ENCODE assay signal across 1 cellular context in genomic region chr4:153528705-153529493, GRCh38.
TF ChIP-seq lines count a peak whose summit lies in the region.

No MANE protein-coding gene starts in this region.

TF ChIP-seq in K562, 482 proteins besides CTCF, POLR2A, EP300 and RAD21 (continued from another document and continues in another):
- TF ChIP-seq REST (CRISPR knock-in tag; IDR thresholded peaks at IDR 0.05; ENCODE audit: low read depth) (no peak), TCF7L2 (IDR thresholded peaks at IDR 0.05; ENCODE audit: low read depth, low read length) (no peak), CAMTA2 (CRISPR knock-in tag; conservative IDR thresholded peaks at IDR 0.05) (no peak), CTBP1 (IDR thresholded peaks at IDR 0.05; ENCODE audit: borderline replicate concordance) (0 out of 2 replicates have a peak, but pooled peaks have one; percentile 30), ATF3 (IDR thresholded peaks at IDR 0.05) (no peak), ATF3 (CRISPR knock-in tag; conservative IDR thresholded peaks at IDR 0.05) (no peak), GTF2A2 (tag; IDR thresholded peaks at IDR 0.05) (no peak), PHF21A (IDR thresholded peaks at IDR 0.05; ENCODE audit: borderline replicate concordance, low read depth) (no peak), ELF4 (CRISPR knock-in tag; IDR thresholded peaks at IDR 0.05) (no peak), ZNF655 (CRISPR knock-in tag; IDR thresholded peaks at IDR 0.05) (no peak), ZNF3 (CRISPR knock-in tag; IDR thresholded peaks at IDR 0.05) (no peak), ZC3H11A (IDR thresholded peaks at IDR 0.05; ENCODE audit: low read depth, low read length) (no peak), TEAD4 (IDR thresholded peaks at IDR 0.05; ENCODE audit: low read length) (peak; percentile 97), TEAD4 (CRISPR knock-in tag; IDR thresholded peaks at IDR 0.05; ENCODE audit: borderline replicate concordance) (no peak), PURB (CRISPR knock-in tag; IDR thresholded peaks at IDR 0.05; ENCODE audit: low read depth) (no peak), BCLAF1 (IDR thresholded peaks at IDR 0.05; ENCODE audit: borderline replicate concordance in 1 of 2, control insufficient read depth in 1 of 2, low read depth in 2 of 2, low read length in 1 of 2) (no peak), ILF3 (IDR thresholded peaks at IDR 0.05; ENCODE audit: borderline replicate concordance) (no peak), FOXJ2 (tag; IDR thresholded peaks at IDR 0.05) (no peak), ZNF274 (IDR thresholded peaks at IDR 0.05; ENCODE audit: borderline replicate concordance, low read depth, low read length) (no peak), ZNF311 (CRISPR knock-in tag; IDR thresholded peaks at IDR 0.05) (no peak), ZNF239 (CRISPR knock-in tag; IDR thresholded peaks at IDR 0.05) (no peak), RBFOX2 (IDR thresholded peaks at IDR 0.05; ENCODE audit: low read depth, low read length) (no peak), FOXA1 (IDR thresholded peaks at IDR 0.05; ENCODE audit: borderline replicate concordance) (no peak), DIDO1 (tag; IDR thresholded peaks at IDR 0.05; ENCODE audit: low read depth) (no peak), HES1 (IDR thresholded peaks at IDR 0.05; ENCODE audit: low read depth) (no peak), ZNF41 (CRISPR knock-in tag; conservative IDR thresholded peaks at IDR 0.05) (no peak), TAF1 (IDR thresholded peaks at IDR 0.05; ENCODE audit: control insufficient read depth, extremely low read depth, insufficient read depth, low read length, severe bottlenecking) (no peak), ZNF175 (CRISPR knock-in tag; IDR thresholded peaks at IDR 0.05; ENCODE audit: low read depth) (no peak), ESRRA (IDR thresholded peaks at IDR 0.05; ENCODE audit: borderline replicate concordance, low read depth) (no peak; the same call in 1 of the 2 replicates), KDM4B (IDR thresholded peaks at IDR 0.05; ENCODE audit: borderline replicate concordance in 2 of 2, low read depth in 1 of 2) (no peak), NR2C2 (CRISPR knock-in tag; IDR thresholded peaks at IDR 0.05) (no peak), NR2C2 (tag; IDR thresholded peaks at IDR 0.05) (peak; percentile 49; the same call in 1 of the 2 replicates), CGGBP1 (CRISPR knock-in tag; IDR thresholded peaks at IDR 0.05) (no peak), SNAPC5 (CRISPR knock-in tag; IDR thresholded peaks at IDR 0.05) (no peak), HNRNPLL (IDR thresholded peaks at IDR 0.05; ENCODE audit: low read depth, low read length, poor library complexity, severe bottlenecking) (no peak), RNF219 (CRISPR knock-in tag; IDR thresholded peaks at IDR 0.05) (no peak), EHMT2 (IDR thresholded peaks at IDR 0.05) (peak; percentile 67; the same call in 1 of the 2 replicates), HDAC6 (IDR thresholded peaks at IDR 0.05; ENCODE audit: low read depth, low read length) (no peak), WHSC1 (IDR thresholded peaks at IDR 0.05; ENCODE audit: low read length) (no peak), GATAD2A (IDR thresholded peaks at IDR 0.05) (no peak), ZNF232 (CRISPR knock-in tag; IDR thresholded peaks at IDR 0.05) (no peak), ZBTB17 (CRISPR knock-in tag; IDR thresholded peaks at IDR 0.05) (no peak), PTRF (tag; IDR thresholded peaks at IDR 0.05) (no peak), ZNF830 (CRISPR knock-in tag; IDR thresholded peaks at IDR 0.05) (no peak), NCOA1 (IDR thresholded peaks at IDR 0.05; ENCODE audit: low read depth) (peak; percentile 71; the same call in 1 of the 2 replicates), NFATC3 (IDR thresholded peaks at IDR 0.05) (no peak), SMARCA4 (IDR thresholded peaks at IDR 0.05) (peak; percentile 90), NR3C1 (CRISPR knock-in tag; IDR thresholded peaks at IDR 0.05) (no peak), NFE2L1 (tag; IDR thresholded peaks at IDR 0.05; ENCODE audit: borderline replicate concordance, low read depth) (no peak), BRF1 (IDR thresholded peaks at IDR 0.05; ENCODE audit: borderline replicate concordance, extremely low read depth, insufficient read length) (no peak), TEAD1 (CRISPR knock-in tag; IDR thresholded peaks at IDR 0.05) (0 out of 4 replicates have a peak, but pooled peaks of 1 of the 2 experiments have one; percentile 31), KAT7 (CRISPR knock-in tag; IDR thresholded peaks at IDR 0.05; ENCODE audit: borderline replicate concordance) (no peak; the same call in 1 of the 2 replicates), ZNF644 (tag; IDR thresholded peaks at IDR 0.05; ENCODE audit: low read depth) (no peak), GATA2 (CRISPR knock-in tag; IDR thresholded peaks at IDR 0.05) (peak; percentile 73; the same call in 1 of the 2 replicates), NUFIP1 (IDR thresholded peaks at IDR 0.05; ENCODE audit: partially characterized antibody) (no peak), EGR1 (conservative IDR thresholded peaks at IDR 0.05) (peak; percentile 32; the same call in 1 of the 2 replicates), ARID4B (CRISPR knock-in tag; IDR thresholded peaks at IDR 0.05) (no peak)
